ENCODE assay signal across 14 cellular contexts in the genomic region with DNA sequence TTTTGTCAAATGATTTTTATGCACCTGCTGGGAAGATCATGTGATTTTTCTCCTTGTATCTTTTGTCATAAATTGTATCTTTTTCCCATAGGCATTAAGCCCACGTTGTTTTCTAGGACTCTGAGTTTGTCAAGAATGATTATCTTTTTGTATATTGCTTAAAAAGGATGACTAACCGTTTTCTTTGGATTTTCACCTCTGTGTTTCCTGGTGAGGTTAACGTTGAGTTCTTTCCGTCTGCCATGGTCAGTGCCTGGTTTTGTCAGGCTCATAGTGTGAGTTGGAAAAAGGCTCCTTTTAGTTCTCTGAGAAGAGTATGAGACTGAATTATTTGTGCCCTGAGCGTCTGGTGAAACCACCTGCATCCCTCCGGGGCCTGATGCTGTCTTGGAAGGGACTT.
"Had no signal": no experiment of that assay in that cellular context is flagged by ENCODE, and none has a peak within 500 bp of the region (broad histone marks: within the 10 kb centered on the region; RNA-seq: fewer than 3 reads in every experiment).

No MANE protein-coding gene starts in this region.

- ATAC-seq: activated naive CD4-positive, alpha-beta T cell treated with anti-CD3 and anti-CD28 coated beads, Interleukin-2, amount 50 U/mL, for 72 hours; gastroesophageal sphincter had no signal

- H3K27ac Mint-ChIP-seq: activated CD4-positive, alpha-beta T cell treated with anti-CD3 and anti-CD28 coated beads, Interleukin-2, amount 10 ng/mL, durations not matched to agents 7 days and 5 days; activated naive CD4-positive, alpha-beta T cell treated with anti-CD3 and anti-CD28 coated beads, Interleukin-2, amount 50 U/mL, for 72 hours; stimulated activated naive CD8-positive, alpha-beta T cell treated with anti-CD3 and anti-CD28 coated beads, Interleukin-15, Interleukin-2, amounts not matched to agents 100 ng/mL and 50 ng/mL, for 24 hours had no signal

- H3K27me3 Mint-ChIP-seq: activated CD4-positive, alpha-beta T cell treated with anti-CD3 and anti-CD28 coated beads, Interleukin-2, amount 10 ng/mL, durations not matched to agents 7 days and 5 days; stimulated activated naive CD8-positive, alpha-beta T cell treated with anti-CD3 and anti-CD28 coated beads, Interleukin-15, Interleukin-2, amounts not matched to agents 100 ng/mL and 50 ng/mL, for 24 hours had no signal

- H3K9me3 Mint-ChIP-seq: activated CD4-positive, alpha-beta T cell treated with anti-CD3 and anti-CD28 coated beads, Interleukin-2, amount 10 ng/mL, durations not matched to agents 7 days and 5 days; activated naive CD4-positive, alpha-beta T cell treated with anti-CD3 and anti-CD28 coated beads, Interleukin-2, amount 50 U/mL, for 72 hours; stimulated activated naive CD8-positive, alpha-beta T cell treated with anti-CD3 and anti-CD28 coated beads, Interleukin-15, Interleukin-2, amounts not matched to agents 100 ng/mL and 50 ng/mL, for 24 hours had no signal

- DNase-seq: activated CD4-positive, alpha-beta T cell treated with anti-CD3 and anti-CD28 coated beads, Interleukin-2, amount 10 ng/mL, durations not matched to agents 7 days and 5 days; activated effector memory CD4-positive, alpha-beta T cell treated with Interleukin-2 at 50 U/mL for 16 hours; activated T-cell treated with anti-CD3 and anti-CD28 coated beads, Interleukin-2, amount 50 U/mL, for 1 hour; colonic mucosa; kidney; occipital lobe; stimulated activated CD4-positive, alpha-beta T cell treated with anti-CD3 and anti-CD28 coated beads, Interleukin-15, amount 100 ng/mL, for 24 hours; stimulated activated CD4-positive, alpha-beta T cell treated with anti-CD3 and anti-CD28 coated beads, Interleukin-4, amount 100 ng/mL, for 24 hours; T1000; WERI-Rb-1 had no signal

- H3K4me3 ChIP-seq: colonic mucosa, gastroesophageal sphincter, upper lobe of left lung had no signal

- H3K4me3 Mint-ChIP-seq: activated CD4-positive, alpha-beta T cell treated with anti-CD3 and anti-CD28 coated beads, Interleukin-2, amount 10 ng/mL, durations not matched to agents 7 days and 5 days; stimulated activated naive CD8-positive, alpha-beta T cell treated with anti-CD3 and anti-CD28 coated beads, Interleukin-15, Interleukin-2, amounts not matched to agents 100 ng/mL and 50 ng/mL, for 24 hours had no signal
